ENCODE assay signal across 22 cellular contexts in the genomic region with DNA sequence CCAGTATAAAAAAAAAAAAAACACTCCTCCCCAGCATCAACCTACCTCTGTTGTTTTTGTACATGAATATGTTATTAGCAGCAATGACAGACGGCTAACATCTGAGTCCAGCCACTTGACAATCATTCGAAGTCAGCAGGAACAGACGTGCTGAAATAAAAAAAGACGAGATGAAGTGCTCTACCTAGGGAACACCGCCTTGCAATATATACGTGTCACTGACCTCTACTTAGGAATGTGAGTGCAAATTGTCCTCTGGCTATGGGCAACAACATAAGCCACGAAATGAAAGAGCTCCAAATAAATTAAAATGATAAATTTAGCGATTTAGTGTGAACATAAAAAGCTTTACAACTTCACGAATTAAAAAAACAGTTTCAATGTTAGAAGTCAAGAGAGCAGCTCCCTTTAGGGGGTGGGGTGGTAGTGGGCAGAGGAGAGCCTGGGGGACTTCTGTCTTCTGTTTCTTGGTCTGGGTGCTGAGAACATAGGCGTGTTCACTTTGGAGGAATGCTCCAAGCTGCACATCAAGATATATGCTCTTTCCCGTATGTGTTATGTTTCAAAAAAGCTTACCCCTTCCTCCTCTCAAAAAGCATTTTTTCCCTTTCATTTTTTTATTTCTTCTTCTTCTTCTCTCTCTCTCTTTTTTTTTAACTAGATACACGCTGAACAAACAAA. TPM values are rescaled to one million over a fixed set of nuclear protein-coding genes. Genes with fewer than 3 reads are reported as not detected.
DNase-seq lines count a peak whose midpoint lies in the region; ATAC-seq, FAIRE-seq and TF ChIP-seq lines count a peak whose summit lies in the region.
"Had no signal": no experiment of that assay in that cellular context is flagged by ENCODE, and none has a peak within 500 bp of the region (broad histone marks: within the 10 kb centered on the region; RNA-seq: fewer than 3 reads in every experiment).

No MANE protein-coding gene starts in this region.

- TF ChIP-seq POLR2A in endothelial cell of umbilical vein (IDR thresholded peaks at IDR 0.05; ENCODE audit: low read depth, low read length) = peak; percentile 49

- H3K27ac Mint-ChIP-seq in CD4-positive, alpha-beta memory T cell = no peak overlapping the region
- H3K27ac Mint-ChIP-seq: activated T-cell treated with anti-CD3 and anti-CD28 coated beads, Interleukin-2, amount 50 U/mL, for 72 hours; H9; T-helper 17 cell had no signal

- intact Hi-C loops in PC-3 (cut with micrococcal nuclease) (loop anchor here (5.0 kb wide), 1 partner anchor 34 kb away; no protein-coding TSS in a partner anchor), endothelial cell of umbilical vein (cut with micrococcal nuclease) (loop anchor here (2.0 to 5.0 kb wide), 3 partner anchors 79 to 224 kb away; no protein-coding TSS in a partner anchor)
- intact Hi-C loops in CD4-positive, alpha-beta memory T cell (cut with micrococcal nuclease) = no loop called here

- dilution Hi-C loops in endothelial cell of umbilical vein (cut with MboI; ENCODE audit: extremely low pct_ligation_motif_present, low sequenced_read_pairs) = no loop called here

- no peaks in the 10 kb centered on the region for H3K9me1 ChIP-seq in endothelial cell of umbilical vein (replicated peaks; ENCODE audit: control insufficient read depth, extremely low read depth, insufficient read depth, low read length)

- H3K4me3 ChIP-seq in PC-3 (ENCODE audit: low read length) (no peak overlapping the region), endothelial cell of umbilical vein (replicated peaks in 1 of 3; ENCODE audit: insufficient read depth in 1 of 3, low read depth in 1 of 3, low read length in 3 of 3) (peak overlapping the region in 1 of 3 experiments; percentile 30), osteoblast (ENCODE audit: insufficient read depth, low read length) (peak overlapping the region; percentile 2)
- no peak overlapping the region for H3K4me3 ChIP-seq in CD4-positive, alpha-beta memory T cell (ENCODE audit: low read length in 2 of 2)
- H3K4me3 ChIP-seq: esophagus squamous epithelium, lung, SJCRH30, transverse colon had no signal

- H3K27me3 Mint-ChIP-seq in CD4-positive, alpha-beta memory T cell = peaks cover 0 to 4% of the 10 kb centered on the region in 2 donors

- H3K9me2 ChIP-seq in PC-3 (replicated peaks; ENCODE audit: low read length) = no peaks in the 10 kb centered on the region

- H3K9me3 Mint-ChIP-seq in CD4-positive, alpha-beta memory T cell = peaks cover under 1 to 4% (median 3%) of the 10 kb centered on the region in 8 donors

- H4K20me1 ChIP-seq in PC-3 (ENCODE audit: low read length) (no peaks in the 10 kb centered on the region), endothelial cell of umbilical vein (replicated peaks; ENCODE audit: control insufficient read depth, extremely low read depth, insufficient read depth, low read length) (no peaks in the 10 kb centered on the region), osteoblast (ENCODE audit: insufficient read depth, low read length) (no peaks in the 10 kb centered on the region)

- no peaks in the 10 kb centered on the region for H3K27me3 ChIP-seq in PC-3 (ENCODE audit: low read length)
- H3K27me3 ChIP-seq in endothelial cell of umbilical vein (ENCODE audit: control insufficient read depth in 2 of 2, insufficient read depth in 2 of 2, low read length in 2 of 2) = no peaks in the 10 kb centered on the region
- H3K27me3 ChIP-seq in osteoblast (ENCODE audit: insufficient read depth, low read length) = no peaks in the 10 kb centered on the region
- no peaks in the 10 kb centered on the region for H3K27me3 ChIP-seq in CD4-positive, alpha-beta memory T cell (ENCODE audit: insufficient read depth, low read length)
- H3K27me3 ChIP-seq: esophagus squamous epithelium, SJCRH30, transverse colon had no signal

- H3K36me3 Mint-ChIP-seq in CD4-positive, alpha-beta memory T cell = no peaks in the 10 kb centered on the region

- H3K36me3 ChIP-seq in PC-3 (ENCODE audit: low read depth, low read length) (no peaks in the 10 kb centered on the region), endothelial cell of umbilical vein (ENCODE audit: control insufficient read depth in 2 of 2, extremely low read depth in 1 of 2, insufficient read depth in 2 of 2, low read length in 2 of 2) (no peaks in the 10 kb centered on the region), osteoblast (ENCODE audit: insufficient read depth, low read length) (no peaks in the 10 kb centered on the region)
- H3K36me3 ChIP-seq in CD4-positive, alpha-beta memory T cell (ENCODE audit: insufficient read depth, low read length) = no peaks in the 10 kb centered on the region
- H3K36me3 ChIP-seq: esophagus squamous epithelium, SJCRH30, transverse colon had no signal

- peak overlapping the region; percentile 6; the same call in 1 of the 2 replicates for H3K9ac ChIP-seq in PC-3 (ENCODE audit: low read length)
- H3K9ac ChIP-seq in endothelial cell of umbilical vein (replicated peaks; ENCODE audit: extremely low read depth, insufficient read depth, low read length) = peak overlapping the region; percentile 42

- BruUV-seq in PC-3 (replicated peaks; lab: Mats Ljungman, UMichigan) = TSS peak; percentile 90
- no TSS peak for BruUV-seq in endothelial cell of umbilical vein (replicated peaks; lab: Mats Ljungman, UMichigan)

- H3K9me3 ChIP-seq in PC-3 (ENCODE audit: low read length) (no peaks in the 10 kb centered on the region), endothelial cell of umbilical vein (replicated peaks; ENCODE audit: control insufficient read depth, insufficient read depth, low read length) (no peaks in the 10 kb centered on the region), osteoblast (ENCODE audit: low read depth, low read length) (no peaks in the 10 kb centered on the region)
- H3K9me3 ChIP-seq in CD4-positive, alpha-beta memory T cell (ENCODE audit: control insufficient read depth in 1 of 2, low read length in 2 of 2) = no peaks in the 10 kb centered on the region
- H3K9me3 ChIP-seq: esophagus squamous epithelium, SJCRH30, transverse colon had no signal

- no peak for DNase-seq in PC-3
- DNase-seq in endothelial cell of umbilical vein (ENCODE audit: low read depth, low spot score) = no peak
- no peak for DNase-seq in osteoblast (ENCODE audit: insufficient read length, low spot score, missing footprints)
- no peak for DNase-seq in CD4-positive, alpha-beta memory T cell
- no peak for DNase-seq in HCEC 1CT
- no peak for DNase-seq in NK-92 (lab: John Stamatoyannopoulos, UW; ENCODE audit: unreplicated experiment)
- DNase-seq: activated CD4-positive, alpha-beta T cell treated with anti-CD3 and anti-CD28 coated beads for 4 hours; activated naive CD4-positive, alpha-beta T cell treated with anti-CD3 and anti-CD28 coated beads, Interleukin-2, amount 50 U/mL, for 16 hours; activated T-cell treated with anti-CD3 and anti-CD28 coated beads, Interleukin-2, amount 50 U/mL, for 72 hours; esophagus squamous epithelium; H9; KBM-7; NCI-H1694 treated with DMSO at 0.1 percent for 48 hours; SJCRH30; stimulated activated CD4-positive, alpha-beta T cell treated with anti-CD3 and anti-CD28 coated beads, Interleukin-12 subunit alpha, Interleukin-12 subunit beta, amount 100 ng/mL, for 4 hours; stimulated activated CD4-positive, alpha-beta T cell treated with anti-CD3 and anti-CD28 coated beads, Interleukin-4, amount 100 ng/mL, for 4 hours; stimulated activated naive CD8-positive, alpha-beta T cell treated with anti-CD3 and anti-CD28 coated beads, Interleukin-15, Interleukin-2, amounts not matched to agents 100 U/mL and 50 U/mL, for 24 hours; T-helper 17 cell had no signal

- no peak for FAIRE-seq in endothelial cell of umbilical vein (lab: Jason Lieb, UNC)

- no peaks in the 10 kb centered on the region for H3F3A ChIP-seq in PC-3 (ENCODE audit: low read length, unreplicated experiment)

- no peaks in the 10 kb centered on the region for H3K4me1 Mint-ChIP-seq in CD4-positive, alpha-beta memory T cell
- H3K4me1 Mint-ChIP-seq: T-helper 17 cell had no signal

- H3K79me2 ChIP-seq in PC-3 (ENCODE audit: low read length) (no peaks in the 10 kb centered on the region), endothelial cell of umbilical vein (ENCODE audit: control insufficient read depth, insufficient read depth, low read length) (no peaks in the 10 kb centered on the region), osteoblast (ENCODE audit: insufficient read depth, low read length) (no peaks in the 10 kb centered on the region)

- CTCF ChIA-PET in PC-3 (lab: Charles Lee) = interaction anchor here (0.7 kb wide), 1 partner anchor 191 kb away, joined by 3 read pairs; no protein-coding TSS in a partner anchor
- CTCF ChIA-PET in endothelial cell of umbilical vein (lab: Charles Lee) = interaction anchor here (0.9 to 6.3 kb wide), 16 partner anchors 9 to 658 kb away, joined by 3 to 67 read pairs (median 4); no protein-coding TSS in a partner anchor
- CTCF ChIA-PET in CD4-positive, alpha-beta memory T cell (lab: Charles Lee; ENCODE audit: partially characterized antibody) = no interaction called here

- ATAC-seq in PC-3 (no peak), GM21423 (IDR thresholded peaks at IDR 0.05; ENCODE audit: unreplicated experiment) (no peak)
- ATAC-seq: activated T-cell treated with anti-CD3 and anti-CD28 coated beads, Interleukin-2, amount 50 U/mL, for 72 hours; stimulated activated naive CD8-positive, alpha-beta T cell treated with anti-CD3 and anti-CD28 coated beads, Interleukin-15, Interleukin-2, amounts not matched to agents 100 U/mL and 50 U/mL, for 24 hours; T-helper 17 cell had no signal

- H3K4me1 ChIP-seq in PC-3 (ENCODE audit: insufficient read depth, low read length) (peaks cover 21% of the 10 kb centered on the region), endothelial cell of umbilical vein (ENCODE audit: control insufficient read depth, extremely low read depth, insufficient read depth, low read length) (peaks cover 23% of the 10 kb centered on the region), osteoblast (ENCODE audit: insufficient read depth, low read length) (peaks cover 11% of the 10 kb centered on the region)
- H3K4me1 ChIP-seq in CD4-positive, alpha-beta memory T cell (ENCODE audit: insufficient read depth, low read length) = no peaks in the 10 kb centered on the region
- H3K4me1 ChIP-seq: SJCRH30 had no signal

- H3K4me3 Mint-ChIP-seq in CD4-positive, alpha-beta memory T cell = no peak overlapping the region
- H3K4me3 Mint-ChIP-seq: activated T-cell treated with anti-CD3 and anti-CD28 coated beads, Interleukin-2, amount 50 U/mL, for 72 hours; H9; T-helper 17 cell had no signal

- H3K27ac ChIP-seq in 22Rv1 (peak overlapping the region; percentile 37; the same call in 1 of the 2 replicates), PC-3 (ENCODE audit: low read length) (peak overlapping the region; percentile 80), endothelial cell of umbilical vein (ENCODE audit: insufficient read depth, low read depth, low read length) (peak overlapping the region; percentile 77), osteoblast (ENCODE audit: low read depth, low read length) (no peak overlapping the region)
- no peak overlapping the region for H3K27ac ChIP-seq in CD4-positive, alpha-beta memory T cell (ENCODE audit: low read depth, low read length)
- H3K27ac ChIP-seq: SJCRH30 had no signal

- H3K4me2 ChIP-seq in PC-3 (ENCODE audit: low read length) (peak overlapping the region; percentile 57), endothelial cell of umbilical vein (ENCODE audit: insufficient read depth, low read length) (peak overlapping the region; percentile 30), osteoblast (ENCODE audit: insufficient read depth, low read length) (peak overlapping the region; percentile 22)

- H2AFZ ChIP-seq in PC-3 (ENCODE audit: low read length) = peak overlapping the region; percentile 60; the same call in 1 of the 2 replicates
- peak overlapping the region; percentile 39 for H2AFZ ChIP-seq in endothelial cell of umbilical vein (ENCODE audit: low read depth, low read length)
- peak overlapping the region; percentile 7 for H2AFZ ChIP-seq in osteoblast (ENCODE audit: low read length)

- POLR2A ChIA-PET in PC-3 (lab: Charles Lee; ENCODE audit: unreplicated experiment) = interaction anchor here (1.0 to 2.0 kb wide), 3 partner anchors 11 to 24 kb away, joined by 3 to 12 read pairs (median 3); a partner anchor contains a TSS
- POLR2A ChIA-PET in endothelial cell of umbilical vein (lab: Charles Lee) = interaction anchor here (0.9 to 1.8 kb wide), 4 partner anchors 10 to 23 kb away, joined by 3 to 11 read pairs (median 6); a partner anchor contains a TSS
- POLR2A ChIA-PET in CD4-positive, alpha-beta memory T cell (lab: Charles Lee; ENCODE audit: partially characterized antibody) = no interaction called here

- TF ChIP-seq CTCF in 22Rv1 (IDR thresholded peaks at IDR 0.05) (no peak), PC-3 (conservative IDR thresholded peaks at IDR 0.05; ENCODE audit: low read depth, low read length) (no peak), endothelial cell of umbilical vein (IDR thresholded peaks at IDR 0.05; ENCODE audit: extremely low read depth in 1 of 2, insufficient read depth in 1 of 2, low read depth in 1 of 2, low read length in 2 of 2) (no peak), osteoblast (IDR thresholded peaks at IDR 0.05; ENCODE audit: extremely low read depth, low read depth, low read length) (no peak)

RNA-seq across cellular contexts. Expression of a gene that starts 23.3 kb away (rescaled TPM):
- total RNA-seq in PC-3 (2014; rRNA removed) (21.9 and 25.6 TPM in 2 replicates), endothelial cell of umbilical vein (493 and 514 TPM in 2 replicates), osteoblast (0.88 and 1.4 TPM in 2 replicates)
- 492 and 498 TPM in 2 replicates for polyA plus RNA-seq in endothelial cell of umbilical vein
- polyA plus RNA-seq in endothelial cell of umbilical vein (2011; cell fraction: cytosol; rRNA removed) = 660 and 712 TPM in 2 replicates
- 777 and 878 TPM in 2 replicates for polyA plus RNA-seq in endothelial cell of umbilical vein (2011; cell fraction: nucleus; rRNA removed)
- polyA plus RNA-seq in endothelial cell of umbilical vein (2012) = 406 and 493 TPM in 2 replicates
- polyA minus RNA-seq in endothelial cell of umbilical vein = 345 and 433 TPM in 2 replicates
- 1.2 TPM for polyA minus RNA-seq in endothelial cell of umbilical vein (2011; cell fraction: cytosol; rRNA and poly(A)+ RNA removed)
- polyA minus RNA-seq in endothelial cell of umbilical vein (2011; cell fraction: nucleus; rRNA and poly(A)+ RNA removed) = 248 and 267 TPM in 2 replicates
- total RNA-seq in CD4-positive, alpha-beta memory T cell = under 1 TPM; 0.15 to 0.28 TPM
- not detected for polyA plus RNA-seq in CD4-positive, alpha-beta memory T cell

Comparison
In these comparisons a context has a peak if more than half of its experiments do, and no peak if none do; other contexts are left out.
1. H3K27ac ChIP-seq: peak in 22Rv1 (single experiment), PC-3 (single experiment) and endothelial cell of umbilical vein (single experiment); none in osteoblast (single experiment) and CD4-positive, alpha-beta memory T cell (single experiment).
2. H2AFZ ChIP-seq: peak in every context shown above with its lines; median percentile 60 in PC-3; 39 in endothelial cell of umbilical vein; 7 in osteoblast.
3. RNA of a gene that starts 23.3 kb away (total RNA-seq): 493 to 514 TPM in endothelial cell of umbilical vein; 21.9 to 25.6 TPM in PC-3, 0.88 to 1.4 TPM in osteoblast and 0.15 to 0.28 TPM in CD4-positive, alpha-beta memory T cell; every median in the first group is over 10 times any median in the second.
4. Peak in every context shown above with its lines, with median percentiles within 50 percentile points of each other: H3K4me2 ChIP-seq.